In the genomic region with DNA sequence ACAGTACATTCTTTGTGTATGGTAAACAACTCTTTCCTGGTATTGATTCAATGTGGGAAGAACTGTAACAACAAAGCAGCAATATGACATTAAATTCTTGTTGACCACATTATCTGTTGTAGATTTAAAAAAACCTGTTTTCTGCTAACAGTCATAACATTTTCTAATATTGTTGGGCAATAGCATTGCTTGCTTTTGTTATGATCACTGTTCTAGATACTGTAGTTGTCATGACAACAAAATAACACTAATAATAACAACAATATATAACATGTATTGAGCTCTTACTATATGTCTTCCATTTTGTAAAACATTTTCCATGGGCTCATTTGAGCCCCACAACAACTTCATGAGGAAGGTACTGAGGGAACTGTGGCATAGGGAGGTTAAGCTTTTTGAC, we compare ENCODE assay signal across 18 cellular contexts. TPM values are rescaled to one million over a fixed set of nuclear protein-coding genes. Genes with fewer than 3 reads are reported as not detected.
DNase-seq lines count a peak whose midpoint lies in the region; ATAC-seq, FAIRE-seq and TF ChIP-seq lines count a peak whose summit lies in the region.
"Had no signal": no experiment of that assay in that cellular context is flagged by ENCODE, and none has a peak within 500 bp of the region (broad histone marks: within the 10 kb centered on the region; RNA-seq: fewer than 3 reads in every experiment).

No MANE protein-coding gene starts in this region.

- no peak for FAIRE-seq in HepG2 (lab: Jason Lieb, UNC)

- no peak overlapping the region for H3K9ac ChIP-seq in HepG2 (ENCODE audit: insufficient read depth, low read depth, low read length)
- H3K9ac ChIP-seq: BLaER1 treated with 17β-estradiol and CSF1 and Interleukin-3, amounts not matched to agents 10 nM and 100 nM; KMS-11 had no signal

- POLR2A ChIA-PET in HepG2 (lab: Yijun Ruan, JAX): no interaction called here

- no peaks in the 10 kb centered on the region for H3K4me1 ChIP-seq in HepG2 (ENCODE audit: insufficient read depth, low read length)
- H3K4me1 ChIP-seq in right lobe of liver: no peaks in the 10 kb centered on the region
- no peaks in the 10 kb centered on the region for H3K4me1 ChIP-seq in foreskin keratinocyte
- no peaks in the 10 kb centered on the region for H3K4me1 ChIP-seq in stomach
- H3K4me1 ChIP-seq: SJSA1 had no signal

- CTCF ChIA-PET in HepG2 (lab: Yijun Ruan, JAX; ENCODE audit: low intra/inter-chr PET ratio, low total read pairs): no interaction called here

- no peaks in the 10 kb centered on the region for H3K79me2 ChIP-seq in HepG2 (ENCODE audit: insufficient read depth, low read length)

- no peak for TF ChIP-seq POLR2A in HepG2 (IDR thresholded peaks at IDR 0.05; ENCODE audit: insufficient read depth in 1 of 2, low read depth in 2 of 2, low read length in 2 of 2)
- TF ChIP-seq POLR2A in right lobe of liver (IDR thresholded peaks at IDR 0.05): no peak
- no peak for TF ChIP-seq POLR2A in stomach (IDR thresholded peaks at IDR 0.05)

- intact Hi-C loops in HepG2 (cut with micrococcal nuclease; ENCODE audit: unreplicated experiment) (no loop called here), right lobe of liver (cut with DNase I) (no loop called here), stomach (cut with DNase I; ENCODE audit: low total_unique reads) (no loop called here)

- TF ChIP-seq EP300 in HepG2 (IDR thresholded peaks at IDR 0.05; ENCODE audit: low read depth in 2 of 2, low read length in 2 of 2): no peak
- TF ChIP-seq EP300 in HepG2 (CRISPR knock-in tag; IDR thresholded peaks at IDR 0.05; ENCODE audit: borderline replicate concordance): no peak
- no peak for TF ChIP-seq EP300 in stomach (IDR thresholded peaks at IDR 0.05)

- BruUV-seq in HepG2 (replicated peaks; lab: Mats Ljungman, UMichigan): no TSS peak

- H3K4me2 ChIP-seq in HepG2 (ENCODE audit: low read depth, low read length): no peak overlapping the region
- H3K4me2 ChIP-seq: KMS-11, PC-9 had no signal

- no peaks in the 10 kb centered on the region for H3K27me3 ChIP-seq in HepG2 (ENCODE audit: control insufficient read depth in 1 of 2, insufficient read depth in 2 of 2, low read length in 2 of 2)
- H3K27me3 ChIP-seq in right lobe of liver: no peaks in the 10 kb centered on the region
- H3K27me3 ChIP-seq in foreskin keratinocyte: no peaks in the 10 kb centered on the region
- no peaks in the 10 kb centered on the region for H3K27me3 ChIP-seq in stomach
- H3K27me3 ChIP-seq: BLaER1 treated with 17β-estradiol and CSF1 and Interleukin-3, amounts not matched to agents 10 nM and 100 nM; SJSA1 had no signal

- H3K9me3 ChIP-seq in HepG2 (ENCODE audit: low read length) (peaks cover 5% of the 10 kb centered on the region; the same call in 1 of the 2 replicates), right lobe of liver (no peaks in the 10 kb centered on the region), stomach (peaks cover 0 to 15% (median 12%) of the 10 kb centered on the region in 4 donors)
- H3K9me3 ChIP-seq: SJSA1 had no signal

- no peak for ATAC-seq in HepG2
- no peak for ATAC-seq in right lobe of liver
- peak; percentile 35 for ATAC-seq in foreskin keratinocyte
- ATAC-seq in HG03196 (IDR thresholded peaks at IDR 0.05; ENCODE audit: unreplicated experiment): no peak
- ATAC-seq: HCT116 had no signal

- in situ Hi-C loops in HepG2 (cut with HindIII; ENCODE audit: extremely low pct_ligation_motif_present, low pct_unique_long_range_greater_than_20kb): no loop called here

- no peak overlapping the region for H3K27ac ChIP-seq in HepG2 (ENCODE audit: extremely low read length, insufficient read depth, low read length)
- H3K27ac ChIP-seq in right lobe of liver: no peak overlapping the region
- no peak overlapping the region for H3K27ac ChIP-seq in foreskin keratinocyte
- H3K27ac ChIP-seq in stomach: no peak overlapping the region
- H3K27ac ChIP-seq: KMS-11, PC-9, SJSA1 had no signal

- TF ChIP-seq CTCF in HepG2 (CRISPR knock-in tag; IDR thresholded peaks at IDR 0.05) (no peak), right lobe of liver (IDR thresholded peaks at IDR 0.05) (no peak), cardiac fibroblast (IDR thresholded peaks at IDR 0.05; ENCODE audit: low read depth, low read length) (no peak), foreskin keratinocyte (conservative IDR thresholded peaks at IDR 0.05) (no peak), stomach (IDR thresholded peaks at IDR 0.05) (no peak), GM20000 (IDR thresholded peaks at IDR 0.05; ENCODE audit: extremely low read depth, missing control alignments) (no peak)

- TF ChIP-seq RAD21 in HepG2 (CRISPR knock-in tag; IDR thresholded peaks at IDR 0.05): no peak

- H2AFZ ChIP-seq in HepG2 (ENCODE audit: low read length): no peak overlapping the region
- H2AFZ ChIP-seq: PC-9 had no signal

- H4K20me1 ChIP-seq in HepG2 (ENCODE audit: insufficient read depth, low read length): no peaks in the 10 kb centered on the region
- H4K20me1 ChIP-seq: BLaER1 treated with 17β-estradiol and CSF1 and Interleukin-3, amounts not matched to agents 10 nM and 100 nM had no signal

- no peaks in the 10 kb centered on the region for H3K36me3 ChIP-seq in HepG2 (replicated peaks in 1 of 2; ENCODE audit: control insufficient read depth in 1 of 2, insufficient read depth in 2 of 2, low read length in 2 of 2)
- no peaks in the 10 kb centered on the region for H3K36me3 ChIP-seq in right lobe of liver
- H3K36me3 ChIP-seq in stomach: no peaks in the 10 kb centered on the region
- H3K36me3 ChIP-seq: BLaER1 treated with 17β-estradiol and CSF1 and Interleukin-3, amounts not matched to agents 10 nM and 100 nM; SJSA1 had no signal

- H3K4me3 ChIP-seq in HepG2 (replicated peaks in 1 of 3; ENCODE audit: insufficient read depth in 1 of 3, low read depth in 2 of 3, low read length in 3 of 3) (no peak overlapping the region), right lobe of liver (no peak overlapping the region), cardiac fibroblast (replicated peaks in 1 of 2; ENCODE audit: low read depth in 2 of 2, low read length in 2 of 2) (no peak overlapping the region), stomach (no peak overlapping the region)
- H3K4me3 ChIP-seq: BLaER1 treated with 17β-estradiol and CSF1 and Interleukin-3, amounts not matched to agents 10 nM and 100 nM; PC-9; SJSA1 had no signal

- no peak for DNase-seq in HepG2 (ENCODE audit: low spot score)
- no peak for DNase-seq in right lobe of liver
- peak; percentile 18 to 25 for DNase-seq in cardiac fibroblast (ENCODE audit: low read depth in 2 of 2)
- no peak for DNase-seq in foreskin keratinocyte
- no peak for DNase-seq in stomach
- no peak for DNase-seq in activated CD4-positive, alpha-beta T cell treated with anti-CD3 and anti-CD28 coated beads for 48 hours
- no peak for DNase-seq in GM20000 (ENCODE audit: low spot score)
- DNase-seq: 8988T, DMS 273 treated with DMSO at 0.1 percent for 48 hours, NCI-H1092, NCI-H1694, NCI-H524, PC-9 had no signal

TF ChIP-seq in HepG2, 621 proteins besides CTCF, POLR2A, EP300 and RAD21:
- TF ChIP-seq, protein P1, sequence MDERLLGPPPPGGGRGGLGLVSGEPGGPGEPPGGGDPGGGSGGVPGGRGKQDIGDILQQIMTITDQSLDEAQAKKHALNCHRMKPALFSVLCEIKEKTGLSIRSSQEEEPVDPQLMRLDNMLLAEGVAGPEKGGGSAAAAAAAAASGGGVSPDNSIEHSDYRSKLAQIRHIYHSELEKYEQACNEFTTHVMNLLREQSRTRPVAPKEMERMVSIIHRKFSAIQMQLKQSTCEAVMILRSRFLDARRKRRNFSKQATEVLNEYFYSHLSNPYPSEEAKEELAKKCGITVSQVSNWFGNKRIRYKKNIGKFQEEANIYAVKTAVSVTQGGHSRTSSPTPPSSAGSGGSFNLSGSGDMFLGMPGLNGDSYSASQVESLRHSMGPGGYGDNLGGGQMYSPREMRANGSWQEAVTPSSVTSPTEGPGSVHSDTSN (CRISPR knock-in tag; IDR thresholded peaks at IDR 0.05): no peak
- TF ChIP-seq ZBTB21 (CRISPR knock-in tag; IDR thresholded peaks at IDR 0.05): no peak
- TF ChIP-seq ZMYM4 (CRISPR knock-in tag; IDR thresholded peaks at IDR 0.05): no peak
- TF ChIP-seq RFX1 (IDR thresholded peaks at IDR 0.05): peak; percentile 44; the same call in 1 of the 2 replicates

RNA-seq across cellular contexts. Expression of a gene that starts 54.2 kb away (rescaled TPM):
- total RNA-seq in HepG2 (2016; rRNA removed; fragmentation: Illumina TruSeq; extraction: Trizol) (not detected in 2 replicates), right lobe of liver (1 to 10 TPM; 1.4 to 6.4 (median 2.4) TPM), foreskin keratinocyte (not detected in 2 replicates), stomach (10 to 100 TPM in 3 of 5 donors, under 1 TPM in 2; 0.45 to 34.3 (median 10.1) TPM)
- not detected in 2 replicates for total RNA-seq in HepG2 (2016; cell fraction: cytosol; rRNA removed; fragmentation: Illumina TruSeq; extraction: Trizol; ENCODE audit: low read depth)
- not detected in 2 replicates for total RNA-seq in HepG2 (2016; cell fraction: insoluble cytoplasmic fraction; rRNA removed; fragmentation: Illumina TruSeq; extraction: Trizol)
- not detected in 2 replicates for total RNA-seq in HepG2 (2016; cell fraction: membrane; rRNA removed; fragmentation: Illumina TruSeq; extraction: Trizol)
- total RNA-seq in HepG2 (2016; cell fraction: nucleus; rRNA removed; fragmentation: Illumina TruSeq; extraction: Trizol): not detected in 2 replicates
- polyA plus RNA-seq in HepG2 (2011; rRNA removed) (not detected in 2 replicates), foreskin keratinocyte (not detected in 2 replicates), stomach (1 to 10 TPM; 1.5 to 4.5 (median 1.9) TPM)
- polyA plus RNA-seq in HepG2 (2011; cell fraction: cytosol; rRNA removed): not detected in 2 replicates
- not detected in 2 replicates for polyA plus RNA-seq in HepG2 (2011; cell fraction: nucleus; rRNA removed)
- not detected in 2 replicates for polyA plus RNA-seq in HepG2 (2012)
- polyA plus RNA-seq in HepG2 (2016; cell fraction: cytosol; fragmentation: Illumina TruSeq; extraction: Trizol; ENCODE audit: low read depth): not detected in 2 replicates
- polyA plus RNA-seq in HepG2 (2016; cell fraction: insoluble cytoplasmic fraction; fragmentation: Illumina TruSeq; extraction: Trizol; ENCODE audit: low read depth): not detected in 2 replicates
- not detected in 2 replicates for polyA plus RNA-seq in HepG2 (2016; cell fraction: membrane; fragmentation: Illumina TruSeq; extraction: Trizol; ENCODE audit: low read depth)
- not detected in 2 replicates for polyA plus RNA-seq in HepG2 (2016; cell fraction: nucleus; fragmentation: Illumina TruSeq; extraction: Trizol; ENCODE audit: insufficient read depth, low read depth)
- polyA minus RNA-seq in HepG2 (2011; rRNA and poly(A)+ RNA removed; ENCODE audit: low replicate concordance): 0.33 TPM in 1 of 2 replicates, not detected in the other
- polyA minus RNA-seq in HepG2 (2011; cell fraction: cytosol; rRNA and poly(A)+ RNA removed): not detected in 2 replicates
- polyA minus RNA-seq in HepG2 (2011; cell fraction: nucleus; rRNA and poly(A)+ RNA removed): not detected in 2 replicates

Comparison
In these comparisons a context has a peak if more than half of its experiments do, and no peak if none do; other contexts are left out.
1. DNase-seq: peak in cardiac fibroblast (2 of 2); none in HepG2 (single experiment), right lobe of liver (0 of 3), foreskin keratinocyte (0 of 2), stomach (single experiment), activated CD4-positive, alpha-beta T cell treated with anti-CD3 and anti-CD28 coated beads for 48 hours (single experiment) and GM20000 (single experiment).